8 cellular contexts compared by ENCODE assay signal in genomic region chr11:90134420-90135003, GRCh38. TPM values are rescaled to one million over a fixed set of nuclear protein-coding genes. Genes with fewer than 3 reads are reported as not detected.
DNase-seq lines count a peak whose midpoint lies in the region; ATAC-seq and TF ChIP-seq lines count a peak whose summit lies in the region.

TSS of gene NAALAD2 (plus strand) at chr11:90134663. CDS start at chr11:90134759, 96 bp downstream.

- H3K4me1 Mint-ChIP-seq in type B pancreatic cell (ENCODE audit: unreplicated experiment): peaks cover 22% of the 10 kb centered on the region

- no peaks in the 10 kb centered on the region for H3K9me3 Mint-ChIP-seq in type B pancreatic cell

- H3K36me3 ChIP-seq in mesodermal cell (ENCODE audit: control insufficient read depth, insufficient read depth, low read length): peaks cover 2% of the 10 kb centered on the region

- peak within 1 kb of the TSS; percentile 80 for H3K27ac ChIP-seq in mesodermal cell (ENCODE audit: low read depth, low read length, severe bottlenecking)

- ATAC-seq in GM18517 (IDR thresholded peaks at IDR 0.05; ENCODE audit: unreplicated experiment) (peak; percentile 57), HG02642 (IDR thresholded peaks at IDR 0.05; ENCODE audit: poor library complexity, unreplicated experiment) (peak; percentile 92)
- ATAC-seq in activated CD4-positive, CD25-positive, alpha-beta regulatory T cell treated with anti-CD3 and anti-CD28 coated beads, Interleukin-2, amount 50 U/mL, for 24 hours: no peak

- peak within 1 kb of the TSS; percentile 44 for H3K4me3 ChIP-seq in epithelial cell of esophagus (ENCODE audit: low read length)
- peak within 1 kb of the TSS; percentile 65 for H3K4me3 ChIP-seq in mesodermal cell (ENCODE audit: extremely low read depth, insufficient read depth, low read length, poor library complexity, severe bottlenecking)

- H3K27me3 Mint-ChIP-seq in type B pancreatic cell: no peaks in the 10 kb centered on the region

- H3K36me3 Mint-ChIP-seq in type B pancreatic cell: peaks cover 5% of the 10 kb centered on the region

- H3K4me1 ChIP-seq in mesodermal cell (ENCODE audit: control insufficient read depth, insufficient read depth, low read length, poor library complexity, severe bottlenecking): peaks cover 8% of the 10 kb centered on the region

- 4 to 5% methylated on average over 17 to 18 of the region's 26 CpGs for WGBS in mesodermal cell (ENCODE audit: insufficient coverage in 2 of 2), 2 experiments

- no peak for TF ChIP-seq CTCF in epithelial cell of esophagus (IDR thresholded peaks at IDR 0.05; ENCODE audit: insufficient read depth, low read depth, low read length, missing control alignments)
- TF ChIP-seq CTCF in type B pancreatic cell (conservative IDR thresholded peaks at IDR 0.05): no peak

- peak within 1 kb of the TSS; percentile 48 for H3K27ac Mint-ChIP-seq in type B pancreatic cell

- peak; percentile 97 for DNase-seq in SK-N-DZ (ENCODE audit: low spot score)
- DNase-seq in epithelial cell of esophagus (ENCODE audit: low read depth): peak; percentile 16
- DNase-seq in type B pancreatic cell (ENCODE audit: extremely low spot score, unreplicated experiment): peak; percentile 76
- no peak for DNase-seq in NCI-H1694 treated with DMSO at 0.1 percent for 48 hours (lab: John Stamatoyannopoulos, UW)

- H3K4me3 Mint-ChIP-seq in type B pancreatic cell: peak within 1 kb of the TSS; percentile 85

- H3K9me3 ChIP-seq in mesodermal cell (ENCODE audit: control insufficient read depth, low read length): no peaks in the 10 kb centered on the region

RNA-seq across cellular contexts. Expression of gene NAALAD2, which starts in this region (rescaled TPM):
- polyA plus RNA-seq in SK-N-DZ (2014; cell fraction: cytosol; rRNA removed): 73.1 and 88.1 TPM in 2 replicates
- 381 and 482 TPM in 2 replicates for polyA plus RNA-seq in SK-N-DZ (2014; cell fraction: nucleus; rRNA removed)
- 30.4 TPM for polyA plus RNA-seq in mesodermal cell (2013, experiment 1 of 2)
- 41.9 TPM for polyA plus RNA-seq in mesodermal cell (2013, experiment 2 of 2)
- total RNA-seq in type B pancreatic cell (ENCODE audit: low replicate concordance): 5.8 and 16.9 TPM in 2 replicates

Comparison
In these comparisons a context has a peak if more than half of its experiments do, and no peak if none do; other contexts are left out.
1. ATAC-seq: peak in GM18517 (single experiment) and HG02642 (single experiment); none in activated CD4-positive, CD25-positive, alpha-beta regulatory T cell treated with anti-CD3 and anti-CD28 coated beads, Interleukin-2, amount 50 U/mL, for 24 hours (0 of 2).